ENCODE assay signal across 8 cellular contexts in the genomic region with DNA sequence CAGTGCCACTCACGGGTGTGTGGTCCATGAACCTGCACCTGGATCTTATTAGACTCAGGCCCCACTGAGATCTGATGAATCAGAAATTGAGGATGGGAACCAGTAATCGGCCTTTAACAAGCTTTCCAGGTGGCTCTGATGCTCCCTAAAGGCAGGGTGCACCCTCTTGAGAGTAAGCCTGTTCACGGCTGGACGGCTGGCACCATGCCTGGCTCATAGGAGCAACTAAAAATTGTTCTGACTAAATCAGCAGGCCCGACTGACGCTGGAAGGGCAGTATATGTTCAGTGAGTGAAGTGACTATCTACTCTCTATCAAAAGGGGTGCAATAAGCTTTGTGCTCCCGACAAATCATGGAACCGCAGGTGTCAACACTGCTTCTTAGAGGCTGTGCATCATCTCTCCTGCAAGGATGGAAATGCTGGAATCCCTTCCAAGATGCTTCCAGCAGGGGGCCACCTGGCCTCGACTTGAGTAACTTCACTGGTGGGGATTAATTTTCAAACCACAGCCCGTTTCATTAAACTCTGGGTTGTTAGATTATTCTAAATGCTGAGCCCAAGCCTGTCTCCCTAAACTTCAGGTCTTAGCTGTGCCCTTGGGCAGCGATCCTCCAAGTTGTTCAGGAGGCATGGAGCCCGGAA. TPM values are rescaled to one million over a fixed set of nuclear protein-coding genes. Genes with fewer than 3 reads are reported as not detected.
DNase-seq lines count a peak whose midpoint lies in the region; ATAC-seq and TF ChIP-seq lines count a peak whose summit lies in the region.

No MANE protein-coding gene starts in this region.

- peak; percentile 42 to 54 for TF ChIP-seq CTCF in brain (conservative IDR thresholded peaks at IDR 0.05)
- TF ChIP-seq CTCF in mesothelial cell of epicardium (IDR thresholded peaks at IDR 0.05; ENCODE audit: unreplicated experiment): peak; percentile 39

- H3K4me1 ChIP-seq in naive thymus-derived CD4-positive, alpha-beta T cell (ENCODE audit: control insufficient read depth in 2 of 2, insufficient read depth in 2 of 2, low read length in 2 of 2): no peaks in the 10 kb centered on the region

- H3K27ac Mint-ChIP-seq in brain: peak overlapping the region in 3 of 5 experiments; percentile 11 to 41 (median 38)
- H3K27ac Mint-ChIP-seq in mesothelial cell of epicardium: no peak overlapping the region
- no peak overlapping the region for H3K27ac Mint-ChIP-seq in stimulated activated memory B cell treated with anti-CD40 and anti-IgM and Interleukin-4, amounts not matched to agents 10 μg/mL and 1 μg/mL and 100 μg/mL, for 72 hours
- peak overlapping the region in 1 of 9 donors; percentile 64 for H3K27ac Mint-ChIP-seq in naive thymus-derived CD4-positive, alpha-beta T cell

- peaks cover 0 to 3% (median 0%) of the 10 kb centered on the region in 5 experiments for H3K9me3 Mint-ChIP-seq in brain
- no peaks in the 10 kb centered on the region for H3K9me3 Mint-ChIP-seq in mesothelial cell of epicardium
- H3K9me3 Mint-ChIP-seq in stimulated activated memory B cell treated with anti-CD40 and anti-IgM and Interleukin-4, amounts not matched to agents 10 μg/mL and 1 μg/mL and 100 μg/mL, for 72 hours: no peaks in the 10 kb centered on the region
- H3K9me3 Mint-ChIP-seq in naive thymus-derived CD4-positive, alpha-beta T cell: no peaks in the 10 kb centered on the region

- DNase-seq in COR-L47 (lab: John Stamatoyannopoulos, UW): peak; percentile 69
- peak; percentile 12 for DNase-seq in LHCN-M2 (ENCODE audit: low read depth)
- no peak for DNase-seq in mesothelial cell of epicardium (ENCODE audit: low spot score in 2 of 2, unreplicated experiment in 2 of 2)
- no peak for DNase-seq in NCI-H446 treated with DMSO at 0.1 percent for 48 hours (lab: John Stamatoyannopoulos, UW)
- no peak for DNase-seq in naive thymus-derived CD4-positive, alpha-beta T cell

- POLR2A ChIA-PET in naive thymus-derived CD4-positive, alpha-beta T cell (lab: Charles Lee): no interaction called here

- CTCF ChIA-PET in naive thymus-derived CD4-positive, alpha-beta T cell (lab: Charles Lee): no interaction called here

- peaks cover 30% of the 10 kb centered on the region for H3K4me1 Mint-ChIP-seq in brain
- peaks cover 6% of the 10 kb centered on the region for H3K4me1 Mint-ChIP-seq in mesothelial cell of epicardium
- H3K4me1 Mint-ChIP-seq in stimulated activated memory B cell treated with anti-CD40 and anti-IgM and Interleukin-4, amounts not matched to agents 10 μg/mL and 1 μg/mL and 100 μg/mL, for 72 hours: no peaks in the 10 kb centered on the region
- H3K4me1 Mint-ChIP-seq in naive thymus-derived CD4-positive, alpha-beta T cell: no peaks in the 10 kb centered on the region

- H3K36me3 Mint-ChIP-seq in brain (peaks cover 63% of the 10 kb centered on the region), mesothelial cell of epicardium (peaks cover 10% of the 10 kb centered on the region)
- peaks cover 31% of the 10 kb centered on the region for H3K36me3 Mint-ChIP-seq in stimulated activated memory B cell treated with anti-CD40 and anti-IgM and Interleukin-4, amounts not matched to agents 10 μg/mL and 1 μg/mL and 100 μg/mL, for 72 hours
- peaks cover 6 to 43% (median 14%) of the 10 kb centered on the region in 5 donors for H3K36me3 Mint-ChIP-seq in naive thymus-derived CD4-positive, alpha-beta T cell

- H3K9me3 ChIP-seq in naive thymus-derived CD4-positive, alpha-beta T cell (ENCODE audit: control insufficient read depth in 2 of 3, low read length in 3 of 3): no peaks in the 10 kb centered on the region

- no peaks in the 10 kb centered on the region for H3K27me3 Mint-ChIP-seq in brain
- H3K27me3 Mint-ChIP-seq in mesothelial cell of epicardium (ENCODE audit: low read depth): no peaks in the 10 kb centered on the region
- H3K27me3 Mint-ChIP-seq in stimulated activated memory B cell treated with anti-CD40 and anti-IgM and Interleukin-4, amounts not matched to agents 10 μg/mL and 1 μg/mL and 100 μg/mL, for 72 hours: no peaks in the 10 kb centered on the region
- no peaks in the 10 kb centered on the region for H3K27me3 Mint-ChIP-seq in naive thymus-derived CD4-positive, alpha-beta T cell

- no peaks in the 10 kb centered on the region for H3K27me3 ChIP-seq in naive thymus-derived CD4-positive, alpha-beta T cell (ENCODE audit: control insufficient read depth in 2 of 2, insufficient read depth in 2 of 2, low read length in 2 of 2)

- H3K27ac ChIP-seq in naive thymus-derived CD4-positive, alpha-beta T cell (ENCODE audit: low read depth, low read length): no peak overlapping the region

- peaks cover 0 to 15% (median 0%) of the 10 kb centered on the region in 3 experiments for H3K36me3 ChIP-seq in naive thymus-derived CD4-positive, alpha-beta T cell (ENCODE audit: control insufficient read depth in 2 of 3, insufficient read depth in 3 of 3, low read length in 3 of 3)

- intact Hi-C loops in naive thymus-derived CD4-positive, alpha-beta T cell (cut with micrococcal nuclease): no loop called here

- ATAC-seq in stimulated activated memory B cell treated with anti-CD40 and anti-IgM and Interleukin-4, amounts not matched to agents 10 μg/mL and 1 μg/mL and 100 μg/mL, for 72 hours: no peak
- ATAC-seq in HG02884 (IDR thresholded peaks at IDR 0.05; ENCODE audit: unreplicated experiment): no peak
- ATAC-seq in naive thymus-derived CD4-positive, alpha-beta T cell: no peak

- no peak overlapping the region for H3K4me3 ChIP-seq in naive thymus-derived CD4-positive, alpha-beta T cell (ENCODE audit: low read length)

- H3K4me3 Mint-ChIP-seq in brain: no peak overlapping the region
- H3K4me3 Mint-ChIP-seq in mesothelial cell of epicardium: no peak overlapping the region
- no peak overlapping the region for H3K4me3 Mint-ChIP-seq in stimulated activated memory B cell treated with anti-CD40 and anti-IgM and Interleukin-4, amounts not matched to agents 10 μg/mL and 1 μg/mL and 100 μg/mL, for 72 hours
- H3K4me3 Mint-ChIP-seq in naive thymus-derived CD4-positive, alpha-beta T cell: no peak overlapping the region

RNA-seq across cellular contexts. Expression of a gene that starts 28.4 kb away (rescaled TPM):
- total RNA-seq in LHCN-M2 (2014; rRNA removed): 8.7 and 13.0 TPM in 2 replicates
- polyA plus RNA-seq in LHCN-M2 (2012): 3.4 TPM
- polyA plus RNA-seq in brain (ENCODE audit: insufficient read depth, low read depth, low replicate concordance): 32.4 TPM
- total RNA-seq in mesothelial cell of epicardium: 37.5 to 40.9 TPM (median 39.3 TPM) in 3 replicates
- 10 to 100 TPM in 4 of 5 experiments, 1 to 10 TPM in 1; 9.3 to 25.1 (median 22.4) TPM for total RNA-seq in naive thymus-derived CD4-positive, alpha-beta T cell
- 1 to 10 TPM; 3.2 to 4.3 TPM for polyA plus RNA-seq in naive thymus-derived CD4-positive, alpha-beta T cell

RNA-seq across cellular contexts. Expression of a gene that starts 57.6 kb away (rescaled TPM):
- total RNA-seq in LHCN-M2 (2014; rRNA removed): 0.77 and 1.8 TPM in 2 replicates
- polyA plus RNA-seq in LHCN-M2 (2012): 2.0 TPM
- 8.6 TPM for polyA plus RNA-seq in brain (ENCODE audit: insufficient read depth, low read depth, low replicate concordance)
- total RNA-seq in mesothelial cell of epicardium: 6.3 to 7.5 TPM (median 6.6 TPM) in 3 replicates
- 1 to 10 TPM; 5.3 to 8.7 (median 7.4) TPM for total RNA-seq in naive thymus-derived CD4-positive, alpha-beta T cell
- polyA plus RNA-seq in naive thymus-derived CD4-positive, alpha-beta T cell: 10 to 100 TPM in 1 of 2 donors, 1 to 10 TPM in 1; 4.9 to 10.4 TPM

Comparison
In these comparisons a context has a peak if more than half of its experiments do, and no peak if none do; other contexts are left out.
1. DNase-seq: peak in COR-L47 (single experiment) and LHCN-M2 (single experiment); none in mesothelial cell of epicardium (0 of 2), NCI-H446 treated with DMSO at 0.1 percent for 48 hours (single experiment) and naive thymus-derived CD4-positive, alpha-beta T cell (0 of 9).
2. H3K27ac Mint-ChIP-seq: peak in brain (3 of 5); none in mesothelial cell of epicardium (single experiment) and stimulated activated memory B cell treated with anti-CD40 and anti-IgM and Interleukin-4, amounts not matched to agents 10 μg/mL and 1 μg/mL and 100 μg/mL, for 72 hours (single experiment).